Comparison of ENCODE assay signal across 22 cellular contexts in the genomic region with DNA sequence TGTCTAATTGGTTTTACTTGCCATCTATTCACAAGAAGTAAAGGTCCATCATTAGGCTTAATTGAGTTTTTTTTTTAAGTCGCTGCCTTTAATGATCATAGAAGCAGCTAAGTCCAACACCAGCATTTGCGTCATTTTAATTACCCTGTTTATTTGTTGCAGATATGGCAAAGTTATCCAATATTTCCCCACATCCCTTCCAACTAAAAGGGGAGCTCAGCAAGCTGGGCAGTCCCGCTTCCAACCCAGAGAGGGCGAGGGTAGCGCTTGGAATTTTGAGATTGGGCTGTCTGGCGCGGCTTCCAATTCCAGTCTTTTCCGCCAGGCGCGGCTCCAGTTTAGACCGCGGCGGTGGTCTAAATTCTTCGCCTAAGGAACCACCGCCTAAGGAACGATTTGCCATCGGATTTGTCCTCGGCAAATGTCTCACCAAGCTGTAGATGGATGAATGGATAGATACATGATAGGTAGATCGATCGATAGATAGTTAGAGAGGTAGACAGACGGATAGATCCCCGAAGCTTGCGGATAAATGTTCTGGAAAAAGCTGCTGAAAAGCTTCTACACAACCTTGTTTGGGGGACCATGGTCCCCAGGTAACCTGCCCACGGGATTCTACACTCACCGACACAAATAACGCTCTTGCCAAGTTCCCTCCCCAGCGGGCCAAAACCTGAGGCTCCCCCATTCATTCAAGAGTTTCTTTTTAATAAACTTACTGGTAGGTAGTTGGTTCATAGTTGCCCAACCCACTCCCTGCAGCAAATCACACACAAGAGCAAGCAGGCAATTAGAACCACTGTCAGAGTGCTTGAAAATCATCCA. TPM values are rescaled to one million over a fixed set of nuclear protein-coding genes. Genes with fewer than 3 reads are reported as not detected.
DNase-seq lines count a peak whose midpoint lies in the region; ATAC-seq, FAIRE-seq and TF ChIP-seq lines count a peak whose summit lies in the region.
"Had no signal": no experiment of that assay in that cellular context is flagged by ENCODE, and none has a peak within 500 bp of the region (broad histone marks: within the 10 kb centered on the region; RNA-seq: fewer than 3 reads in every experiment).

No MANE protein-coding gene starts in this region.

- H3K4me3 ChIP-seq in astrocyte (ENCODE audit: insufficient read depth, low read depth, low read length): no peak overlapping the region
- H3K4me3 ChIP-seq: heart right ventricle, SJCRH30 had no signal

- no peak overlapping the region for H3K4me2 ChIP-seq in astrocyte (ENCODE audit: low read length)

- peak; percentile 6 for TF ChIP-seq CTCF in astrocyte (IDR thresholded peaks at IDR 0.05; ENCODE audit: insufficient read depth, low read depth, low read length)
- TF ChIP-seq CTCF in foreskin keratinocyte (conservative IDR thresholded peaks at IDR 0.05): peak; percentile 22

- H3K27ac Mint-ChIP-seq in astrocyte (ENCODE audit: unreplicated experiment): no peak overlapping the region
- H3K27ac Mint-ChIP-seq: CD14-positive monocyte had no signal

- no peaks in the 10 kb centered on the region for H4K20me1 ChIP-seq in astrocyte (ENCODE audit: insufficient read depth, low read length)

- H3K27me3 ChIP-seq in astrocyte (ENCODE audit: insufficient read depth, low read length) (peaks cover 80% of the 10 kb centered on the region), foreskin keratinocyte (peaks cover 93% of the 10 kb centered on the region)
- H3K27me3 ChIP-seq: SJCRH30 had no signal

- H3K27me3 Mint-ChIP-seq in astrocyte (ENCODE audit: low read depth, unreplicated experiment): peaks cover 93% of the 10 kb centered on the region

- H2AFZ ChIP-seq in astrocyte (ENCODE audit: low read depth, low read length): no peak overlapping the region

- H3K4me1 ChIP-seq in astrocyte (ENCODE audit: insufficient read depth, low read length) (no peaks in the 10 kb centered on the region), foreskin keratinocyte (no peaks in the 10 kb centered on the region)
- H3K4me1 ChIP-seq: SJCRH30 had no signal

- no peaks in the 10 kb centered on the region for H3K36me3 ChIP-seq in astrocyte (ENCODE audit: insufficient read depth, low read length)
- H3K36me3 ChIP-seq: heart right ventricle, SJCRH30 had no signal

- H3K9me3 Mint-ChIP-seq in astrocyte (ENCODE audit: unreplicated experiment): peaks cover 9% of the 10 kb centered on the region

- DNase-seq in NCI-H82 (lab: John Stamatoyannopoulos, UW) (peak; percentile 29), NCI-H82 treated with DMSO at 0.1 percent for 48 hours (lab: John Stamatoyannopoulos, UW; ENCODE audit: unreplicated experiment) (no peak), astrocyte (ENCODE audit: low read depth) (no peak), foreskin keratinocyte (no peak), retina (peak; percentile 77), SW 1271 (lab: John Stamatoyannopoulos, UW) (no peak), DMS114 treated with DMSO at 0.1 percent for 48 hours (lab: John Stamatoyannopoulos, UW; ENCODE audit: unreplicated experiment) (no peak)
- DNase-seq: activated CD4-positive, alpha-beta T cell treated with anti-CD3 and anti-CD28 coated beads for 48 hours; activated T-cell treated with anti-CD3 and anti-CD28 coated beads, Interleukin-2, amount 50 U/mL, for 48 hours; heart right ventricle; IMR-90; NCI-H2029 treated with DMSO at 0.1 percent for 48 hours; NCI-H524 treated with DMSO at 0.1 percent for 48 hours; SJCRH30; T-helper 9 cell had no signal

- no peaks in the 10 kb centered on the region for H3K36me3 Mint-ChIP-seq in astrocyte (ENCODE audit: low read depth, unreplicated experiment)

- ATAC-seq in foreskin keratinocyte: peak; percentile 45
- ATAC-seq in GM21528 (IDR thresholded peaks at IDR 0.05; ENCODE audit: low FRiP score, unreplicated experiment): no peak
- ATAC-seq: heart right ventricle, left lobe of liver had no signal

- H3K79me2 ChIP-seq in astrocyte (ENCODE audit: insufficient read depth, low read length): no peaks in the 10 kb centered on the region

- H3K27ac ChIP-seq in astrocyte (ENCODE audit: low read depth, low read length) (no peak overlapping the region), foreskin keratinocyte (no peak overlapping the region)
- H3K27ac ChIP-seq: 22Rv1, heart right ventricle, SJCRH30 had no signal

- H3K4me1 Mint-ChIP-seq in astrocyte (ENCODE audit: low read depth, unreplicated experiment): no peaks in the 10 kb centered on the region
- H3K4me1 Mint-ChIP-seq: CD14-positive monocyte had no signal

- no peaks in the 10 kb centered on the region for H3K9me3 ChIP-seq in astrocyte (ENCODE audit: insufficient read depth, low read depth, low read length)
- H3K9me3 ChIP-seq: SJCRH30 had no signal

- no peak overlapping the region for H3K4me3 Mint-ChIP-seq in astrocyte (ENCODE audit: unreplicated experiment)

- no peak for FAIRE-seq in astrocyte (lab: Jason Lieb, UNC)
- FAIRE-seq: GM18507 had no signal

- H3K9ac ChIP-seq in astrocyte (ENCODE audit: low read length): no peak overlapping the region

RNA-seq across cellular contexts. Expression of gene ZIC4, which starts 49.2 kb away (rescaled TPM):
- not detected in 2 replicates for total RNA-seq in astrocyte
- total RNA-seq in foreskin keratinocyte: not detected in 2 replicates
- not detected in 2 replicates for polyA plus RNA-seq in foreskin keratinocyte
- total RNA-seq: heart right ventricle, IMR-90 had no signal
- polyA plus RNA-seq: CD14-positive monocyte, esophagus, heart right ventricle, IMR-90, thymus had no signal

RNA-seq across cellular contexts. Expression of gene ZIC1, which starts 52.0 kb away (rescaled TPM):
- total RNA-seq in astrocyte (0.19 and 0.30 TPM in 2 replicates), foreskin keratinocyte (not detected in 2 replicates)
- not detected in 2 replicates for polyA plus RNA-seq in foreskin keratinocyte
- total RNA-seq: heart right ventricle, IMR-90 had no signal
- polyA plus RNA-seq: CD14-positive monocyte, esophagus, heart right ventricle, IMR-90 had no signal

Comparison
In these comparisons a context has a peak if more than half of its experiments do, and no peak if none do; other contexts are left out.
1. DNase-seq: peak in NCI-H82 (single experiment) and retina (single experiment); none in NCI-H82 treated with DMSO at 0.1 percent for 48 hours (single experiment), astrocyte (single experiment), foreskin keratinocyte (0 of 2), SW 1271 (0 of 2) and DMS114 treated with DMSO at 0.1 percent for 48 hours (single experiment).